In the genomic region with DNA sequence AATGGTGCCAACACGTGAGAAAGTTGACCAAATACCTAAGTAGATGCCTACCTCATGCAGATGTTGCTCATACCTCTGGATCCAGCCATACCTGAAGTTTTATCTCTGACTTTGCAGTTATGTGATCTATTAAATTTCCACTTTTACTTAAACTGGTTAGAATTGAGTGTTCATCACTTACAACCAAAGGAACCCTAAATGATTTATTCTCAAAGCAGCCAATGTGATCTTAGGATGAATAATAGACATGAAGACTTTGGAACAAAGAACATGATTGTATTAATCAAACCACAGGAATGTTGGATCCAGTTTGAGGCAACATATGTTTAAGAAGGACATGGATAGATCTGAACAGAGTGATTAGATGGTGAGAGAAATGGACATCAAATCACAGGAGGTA, we compare ENCODE assay signal across 22 cellular contexts.
DNase-seq lines count a peak whose midpoint lies in the region; ATAC-seq and TF ChIP-seq lines count a peak whose summit lies in the region.
"Had no signal": no experiment of that assay in that cellular context is flagged by ENCODE, and none has a peak within 500 bp of the region (broad histone marks: within the 10 kb centered on the region; RNA-seq: fewer than 3 reads in every experiment).

No MANE protein-coding gene starts in this region.

- no peak for ATAC-seq in GM19463 (IDR thresholded peaks at IDR 0.05; ENCODE audit: unreplicated experiment)
- no peak for ATAC-seq in HG03159 (IDR thresholded peaks at IDR 0.05; ENCODE audit: unreplicated experiment)
- ATAC-seq: Right ventricle myocardium inferior had no signal

- 53% methylated on average over 1 of the region's 1 CpG for WGBS in suprapubic skin

- no peak for TF ChIP-seq EP300 in suprapubic skin (IDR thresholded peaks at IDR 0.05)

- H3K4me1 ChIP-seq in suprapubic skin (peaks cover 16% of the 10 kb centered on the region), Peyer's patch (no peaks in the 10 kb centered on the region)

- in situ Hi-C loops in SK-MEL-5 (cut with HindIII; ENCODE audit: low pct_unique_long_range_greater_than_20kb, low sequenced_read_pairs) = no loop called here

- H3K4me3 ChIP-seq in foreskin fibroblast (ENCODE audit: low read depth in 1 of 2, low read length in 2 of 2) (no peak overlapping the region), suprapubic skin (no peak overlapping the region), Peyer's patch (no peak overlapping the region)
- H3K4me3 ChIP-seq: PC-9, SK-N-MC had no signal

- H3K36me3 ChIP-seq in suprapubic skin (no peaks in the 10 kb centered on the region), Peyer's patch (no peaks in the 10 kb centered on the region)

- H3K9me3 ChIP-seq in suprapubic skin = no peaks in the 10 kb centered on the region
- no peaks in the 10 kb centered on the region for H3K9me3 ChIP-seq in Peyer's patch

- no peak for TF ChIP-seq CTCF in foreskin fibroblast (IDR thresholded peaks at IDR 0.05; ENCODE audit: low read depth, low read length)
- TF ChIP-seq CTCF in suprapubic skin (IDR thresholded peaks at IDR 0.05) = no peak
- TF ChIP-seq CTCF in Peyer's patch (IDR thresholded peaks at IDR 0.05) = no peak

- peak overlapping the region; percentile 63 for H3K27ac ChIP-seq in suprapubic skin
- H3K27ac ChIP-seq in Peyer's patch = no peak overlapping the region
- H3K27ac ChIP-seq: HL-60, PC-9, SK-N-MC had no signal

- TF ChIP-seq POLR2A in suprapubic skin (IDR thresholded peaks at IDR 0.05) (no peak), Peyer's patch (IDR thresholded peaks at IDR 0.05) (no peak)

- H3K27me3 ChIP-seq in suprapubic skin (no peaks in the 10 kb centered on the region), Peyer's patch (no peaks in the 10 kb centered on the region)

- peak; percentile 78 for DNase-seq in HT1080 (ENCODE audit: low read depth)
- peak; percentile 56 for DNase-seq in SK-MEL-5 (ENCODE audit: low read depth, low spot score)
- peak; percentile 15 to 19 for DNase-seq in foreskin fibroblast
- no peak for DNase-seq in suprapubic skin (ENCODE audit: low spot score in 2 of 2)
- no peak for DNase-seq in Peyer's patch
- DNase-seq: ACHN, C1 segment of cervical spinal cord, DMS79 treated with DMSO at 0.1 percent for 48 hours, H9, Karpas-422, MM.1S, NCI-H1092, NCI-H1436 treated with DMSO at 0.1 percent for 48 hours, NCI-H2029, NCI-H345, NCI-H524 treated with DMSO at 0.1 percent for 48 hours, PC-9 had no signal

Comparison
In these comparisons a context has a peak if more than half of its experiments do, and no peak if none do; other contexts are left out.
1. DNase-seq: peak in HT1080 (single experiment), SK-MEL-5 (single experiment) and foreskin fibroblast (2 of 2); none in suprapubic skin (0 of 2) and Peyer's patch (0 of 3).